ENCODE assay signal across 1 cellular context in the genomic region with DNA sequence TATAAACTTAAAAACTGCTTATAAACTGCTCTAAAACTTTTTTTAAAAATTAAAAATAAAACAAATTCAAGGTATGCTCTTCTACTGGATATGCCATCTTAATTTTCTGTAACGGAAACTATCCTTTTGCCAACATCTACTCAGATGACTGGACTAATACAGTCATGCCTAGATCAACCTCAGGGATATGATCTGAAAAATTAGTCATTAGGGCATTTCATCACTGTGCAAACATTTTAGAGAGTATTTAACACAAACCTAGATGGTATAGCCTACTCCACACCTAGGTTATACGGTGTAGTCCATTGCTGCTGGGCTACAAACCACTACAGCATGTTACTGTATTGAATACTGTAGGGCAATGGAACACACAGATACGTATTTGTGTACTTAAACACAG.
TF ChIP-seq lines count a peak whose summit lies in the region.

No MANE protein-coding gene starts in this region.

TF ChIP-seq in SK-N-SH, 30 proteins besides CTCF, POLR2A, EP300 and RAD21 (continued from another document):
- TF ChIP-seq SIN3A (IDR thresholded peaks at IDR 0.05; ENCODE audit: borderline replicate concordance, low read depth, low read length) (no peak), FOXJ3 (CRISPR knock-in tag; IDR thresholded peaks at IDR 0.05) (no peak)
